In genomic region chr2:121731366-121731765, GRCh38 we compare ENCODE assay signal across 17 cellular contexts. TPM values are rescaled to one million over a fixed set of nuclear protein-coding genes. Genes with fewer than 3 reads are reported as not detected.
DNase-seq lines count a peak whose midpoint lies in the region; ATAC-seq and TF ChIP-seq lines count a peak whose summit lies in the region.
"Had no signal": no experiment of that assay in that cellular context is flagged by ENCODE, and none has a peak within 500 bp of the region (broad histone marks: within the 10 kb centered on the region; RNA-seq: fewer than 3 reads in every experiment).

No MANE protein-coding gene starts in this region.

- no peaks in the 10 kb centered on the region for H3K9me3 ChIP-seq in trophoblast cell (ENCODE audit: insufficient read depth, low read depth, low read length)
- H3K9me3 ChIP-seq: Caco-2 had no signal

- no peak overlapping the region for H3K27ac ChIP-seq in trophoblast cell (ENCODE audit: low read depth, low read length)
- H3K27ac ChIP-seq: C4-2B had no signal

- H3K4me3 Mint-ChIP-seq in activated naive CD4-positive, alpha-beta T cell treated with anti-CD3 and anti-CD28 coated beads, Interleukin-2, amount 10 ng/mL, durations not matched to agents 7 days and 5 days: no peak overlapping the region
- no peak overlapping the region for H3K4me3 Mint-ChIP-seq in WTC11
- H3K4me3 Mint-ChIP-seq in activated naive CD8-positive, alpha-beta T cell treated with anti-CD3 and anti-CD28 coated beads, Interleukin-2, amount 50 U/mL, for 24 hours: no peak overlapping the region

- peaks cover 3% of the 10 kb centered on the region for H3K79me2 ChIP-seq in trophoblast cell (ENCODE audit: control insufficient read depth, insufficient read depth, low read length, poor library complexity)

- intact Hi-C loops in left colon (cut with DNase I, micrococcal nuclease): no loop called here

- H3K14ac ChIP-seq in trophoblast cell (ENCODE audit: low read length): no peak overlapping the region

- H3K79me1 ChIP-seq in trophoblast cell (ENCODE audit: low read length): peaks cover 2% of the 10 kb centered on the region

- no peak overlapping the region for H3K9ac ChIP-seq in trophoblast cell (ENCODE audit: low read length)

- no peaks in the 10 kb centered on the region for H3K27me3 Mint-ChIP-seq in activated naive CD4-positive, alpha-beta T cell treated with anti-CD3 and anti-CD28 coated beads, Interleukin-2, amount 10 ng/mL, durations not matched to agents 7 days and 5 days
- H3K27me3 Mint-ChIP-seq in WTC11 (ENCODE audit: low read depth): no peaks in the 10 kb centered on the region
- H3K27me3 Mint-ChIP-seq in activated naive CD8-positive, alpha-beta T cell treated with anti-CD3 and anti-CD28 coated beads, Interleukin-2, amount 50 U/mL, for 24 hours: no peaks in the 10 kb centered on the region

- H3K27me3 ChIP-seq in trophoblast cell (ENCODE audit: insufficient read depth, low read length): no peaks in the 10 kb centered on the region

- H3K18ac ChIP-seq in trophoblast cell (ENCODE audit: low read length): no peak overlapping the region

- ATAC-seq in WTC11: no peak
- ATAC-seq in activated naive CD8-positive, alpha-beta T cell treated with anti-CD3 and anti-CD28 coated beads, Interleukin-2, amount 50 U/mL, for 24 hours: no peak
- ATAC-seq in HG03520 (IDR thresholded peaks at IDR 0.05; ENCODE audit: unreplicated experiment): no peak
- ATAC-seq in left colon: no peak

- no peak overlapping the region for H3K4ac ChIP-seq in trophoblast cell (ENCODE audit: low read depth, low read length)

- no peak overlapping the region for H4K91ac ChIP-seq in trophoblast cell (ENCODE audit: low read depth, low read length)

- no peak overlapping the region for H2BK120ac ChIP-seq in trophoblast cell (ENCODE audit: insufficient read depth, low read length, poor library complexity)

- H2AK5ac ChIP-seq in trophoblast cell (ENCODE audit: low read length): no peak overlapping the region

- peak overlapping the region; percentile 2 for H3K27ac Mint-ChIP-seq in activated naive CD4-positive, alpha-beta T cell treated with anti-CD3 and anti-CD28 coated beads, Interleukin-2, amount 10 ng/mL, durations not matched to agents 7 days and 5 days
- H3K27ac Mint-ChIP-seq in WTC11: peak overlapping the region; percentile 31
- peak overlapping the region; percentile 26 for H3K27ac Mint-ChIP-seq in activated naive CD8-positive, alpha-beta T cell treated with anti-CD3 and anti-CD28 coated beads, Interleukin-2, amount 50 U/mL, for 24 hours

- H3K4me1 ChIP-seq in trophoblast cell (ENCODE audit: control insufficient read depth in 1 of 2, insufficient read depth in 2 of 2, low read length in 2 of 2): no peaks in the 10 kb centered on the region

- H4K12ac ChIP-seq in trophoblast cell (ENCODE audit: low read depth, low read length): no peak overlapping the region

- POLR2A ChIA-PET in WTC11 (lab: Charles Lee): interaction anchor here (0.6 kb wide), 1 partner anchor 58 kb away, joined by 3 read pairs; no protein-coding TSS in a partner anchor

- H4K8ac ChIP-seq in trophoblast cell (ENCODE audit: low read depth, low read length): no peak overlapping the region

- no peak overlapping the region for H2BK5ac ChIP-seq in trophoblast cell (ENCODE audit: low read depth, low read length, poor library complexity)

- H3K36me3 Mint-ChIP-seq in activated naive CD4-positive, alpha-beta T cell treated with anti-CD3 and anti-CD28 coated beads, Interleukin-2, amount 10 ng/mL, durations not matched to agents 7 days and 5 days: peaks cover 63% of the 10 kb centered on the region
- peaks cover 73% of the 10 kb centered on the region for H3K36me3 Mint-ChIP-seq in WTC11
- peaks cover 86% of the 10 kb centered on the region for H3K36me3 Mint-ChIP-seq in activated naive CD8-positive, alpha-beta T cell treated with anti-CD3 and anti-CD28 coated beads, Interleukin-2, amount 50 U/mL, for 24 hours (ENCODE audit: low read depth)

- peaks cover 15 to 29% of the 10 kb centered on the region in 2 experiments for H3K36me3 ChIP-seq in trophoblast cell (ENCODE audit: control insufficient read depth in 1 of 2, insufficient read depth in 2 of 2, low read length in 2 of 2)

- peak overlapping the region; percentile 47 for H3K4me3 ChIP-seq in trophoblast cell (ENCODE audit: low read depth, low read length)

- H3K4me2 ChIP-seq in trophoblast cell (ENCODE audit: low read length): no peak overlapping the region

- DNase-seq in activated naive CD4-positive, alpha-beta T cell treated with anti-CD3 and anti-CD28 coated beads, Interleukin-2, amount 10 ng/mL, durations not matched to agents 7 days and 5 days: no peak
- DNase-seq in activated naive CD4-positive, alpha-beta T cell (lab: John Stamatoyannopoulos, UW): no peak
- DNase-seq in WTC11 (ENCODE audit: low spot score): no peak
- DNase-seq in activated naive CD8-positive, alpha-beta T cell treated with anti-CD3 and anti-CD28 coated beads, Interleukin-2, amount 50 U/mL, for 24 hours: no peak
- peak; percentile 90 to 95 for DNase-seq in trophoblast cell
- no peak for DNase-seq in left colon
- no peak for DNase-seq in central memory CD4-positive, alpha-beta T cell
- DNase-seq: Caco-2, DMS153, Kasumi-1, NCI-H1105, NCI-H1694, NCI-H2107, NCI-H2227 treated with DMSO at 0.1 percent for 48 hours, NCI-H524 treated with DMSO at 0.1 percent for 48 hours had no signal

- no peak overlapping the region for H2BK12ac ChIP-seq in trophoblast cell (ENCODE audit: low read length)

- peaks cover 50% of the 10 kb centered on the region for H3K4me1 Mint-ChIP-seq in activated naive CD4-positive, alpha-beta T cell treated with anti-CD3 and anti-CD28 coated beads, Interleukin-2, amount 10 ng/mL, durations not matched to agents 7 days and 5 days
- peaks cover 6% of the 10 kb centered on the region for H3K4me1 Mint-ChIP-seq in WTC11
- H3K4me1 Mint-ChIP-seq in activated naive CD8-positive, alpha-beta T cell treated with anti-CD3 and anti-CD28 coated beads, Interleukin-2, amount 50 U/mL, for 24 hours: peaks cover 63% of the 10 kb centered on the region

- no peaks in the 10 kb centered on the region for H3K9me3 Mint-ChIP-seq in activated naive CD4-positive, alpha-beta T cell treated with anti-CD3 and anti-CD28 coated beads, Interleukin-2, amount 10 ng/mL, durations not matched to agents 7 days and 5 days
- H3K9me3 Mint-ChIP-seq in WTC11: no peaks in the 10 kb centered on the region
- H3K9me3 Mint-ChIP-seq in activated naive CD8-positive, alpha-beta T cell treated with anti-CD3 and anti-CD28 coated beads, Interleukin-2, amount 50 U/mL, for 24 hours: peaks cover 4% of the 10 kb centered on the region

- WGBS in trophoblast cell (ENCODE audit: extremely low coverage, insufficient coverage, insufficient read length): no CpG with 5 or more reads among the region's 6 CpGs

- H3K23ac ChIP-seq in trophoblast cell (ENCODE audit: low read length): no peak overlapping the region

- no peak for TF ChIP-seq CTCF in WTC11 (IDR thresholded peaks at IDR 0.05)

- CTCF ChIA-PET in activated naive CD4-positive, alpha-beta T cell treated with anti-CD3 and anti-CD28 coated beads, Interleukin-2, amount 10 ng/mL, durations not matched to agents 7 days and 5 days (lab: Charles Lee): interaction anchor here (0.9 kb wide), 1 partner anchor 200 kb away, joined by 3 read pairs; no protein-coding TSS in a partner anchor
- CTCF ChIA-PET in WTC11 (lab: Charles Lee): no interaction called here

- no peak overlapping the region for H2AFZ ChIP-seq in trophoblast cell (ENCODE audit: insufficient read depth, low read length, poor library complexity)

TF ChIP-seq in WTC11, 78 proteins besides CTCF, POLR2A, EP300 and RAD21 (continues in another document):
- TF ChIP-seq EMX1 (CRISPR knock-in tag; IDR thresholded peaks at IDR 0.05): no peak
- TF ChIP-seq ERG (CRISPR knock-in tag; IDR thresholded peaks at IDR 0.05): no peak
- no peak for TF ChIP-seq ZNF138 (CRISPR knock-in tag; conservative IDR thresholded peaks at IDR 0.05)
- no peak for TF ChIP-seq PREB (CRISPR knock-in tag; IDR thresholded peaks at IDR 0.05; ENCODE audit: borderline replicate concordance)

RNA-seq across cellular contexts. Expression of gene NIFK, which starts 5.3 kb away (rescaled TPM):
- total RNA-seq in WTC11 (2021): 72.4 to 91.3 TPM (median 74.5 TPM) in 3 replicates
- polyA plus RNA-seq in trophoblast cell (2013): 64.3 and 68.6 TPM in 2 replicates
- total RNA-seq in left colon: 10 to 100 TPM; 28.6 to 30.1 TPM

RNA-seq across cellular contexts. Expression of gene TSN, which starts 24.1 kb away (rescaled TPM):
- total RNA-seq in WTC11 (2021) (68.5 to 87.3 TPM (median 77.1 TPM) in 3 replicates), left colon (10 to 100 TPM; 40.3 to 44.0 TPM)
- 30.8 and 32.6 TPM in 2 replicates for polyA plus RNA-seq in trophoblast cell (2013)

Comparison
In these comparisons a context has a peak if more than half of its experiments do, and no peak if none do; other contexts are left out.
1. DNase-seq: peak in trophoblast cell (2 of 2); none in activated naive CD4-positive, alpha-beta T cell treated with anti-CD3 and anti-CD28 coated beads, Interleukin-2, amount 10 ng/mL, durations not matched to agents 7 days and 5 days (single experiment), activated naive CD4-positive, alpha-beta T cell (0 of 4), WTC11 (single experiment), activated naive CD8-positive, alpha-beta T cell treated with anti-CD3 and anti-CD28 coated beads, Interleukin-2, amount 50 U/mL, for 24 hours (single experiment), left colon (0 of 2) and central memory CD4-positive, alpha-beta T cell (single experiment).
2. Peak in every context shown above with its lines, with median percentiles within 50 percentile points of each other: H3K27ac Mint-ChIP-seq.